8 cellular contexts compared by ENCODE assay signal in the genomic region with DNA sequence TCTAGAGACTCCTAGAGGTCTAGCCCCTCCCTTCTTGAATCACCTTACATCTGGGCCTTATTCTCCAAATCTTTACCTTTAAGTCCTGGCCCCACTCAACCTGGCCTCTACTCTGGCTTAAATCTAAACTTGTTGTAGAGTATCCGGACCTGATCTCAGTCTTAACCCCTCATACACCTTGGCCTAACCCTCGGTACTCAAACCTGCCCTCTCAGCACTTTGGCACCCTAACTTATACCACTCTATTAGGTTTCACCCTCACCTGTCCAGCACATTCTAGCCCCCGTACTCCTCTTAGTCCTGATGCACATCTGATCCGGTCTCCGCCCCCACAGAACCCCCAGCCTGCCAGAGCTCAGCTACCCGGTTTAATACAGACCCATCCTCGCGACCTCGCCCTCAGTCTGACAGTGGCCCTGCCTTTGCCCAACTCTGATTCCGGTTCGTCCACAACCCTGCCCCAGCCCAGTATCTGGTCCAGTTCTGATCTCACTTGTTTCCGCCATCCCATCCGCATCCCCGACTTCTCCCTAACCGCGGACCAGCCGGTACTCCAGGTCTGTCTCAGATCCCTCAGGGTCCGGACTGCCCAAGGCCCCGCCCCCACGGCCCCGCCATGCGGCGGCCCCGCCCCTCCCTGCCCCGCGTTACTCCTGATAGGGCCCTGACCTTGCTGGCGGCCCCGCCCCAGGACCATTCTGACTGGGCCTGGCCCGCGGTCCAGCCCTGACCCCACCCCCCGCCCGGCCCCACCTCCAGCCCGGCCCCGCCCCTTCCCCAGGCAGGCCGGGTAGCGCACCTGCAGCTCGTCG. TPM values are rescaled to one million over a fixed set of nuclear protein-coding genes. Genes with fewer than 3 reads are reported as not detected.
A peak's percentile ranks its signal among the peaks of the same experiment; 100 is the strongest.
DNase-seq lines count a peak whose midpoint lies in the region; ATAC-seq and TF ChIP-seq lines count a peak whose summit lies in the region.

No MANE protein-coding gene starts in this region.

- H3K4me1 ChIP-seq in ovary (ENCODE audit: insufficient read depth) = peaks cover 6% of the 10 kb centered on the region
- peaks cover 5% of the 10 kb centered on the region for H3K4me1 ChIP-seq in testis

- DNase-seq in Daoy (ENCODE audit: low read depth) (peak; percentile 96), NCI-H1417 (lab: John Stamatoyannopoulos, UW) (peak; percentile 86 to 94 (median 93)), SW480 (ENCODE audit: low spot score) (peak; percentile 82), Right ventricle myocardium superior (peak; percentile 96), ovary (peak; percentile 90 to 95 (median 93)), testis (peak; percentile 94)
- DNase-seq in activated naive CD8-positive, alpha-beta T cell treated with anti-CD3 and anti-CD28 coated beads, Interleukin-2, amount 50 U/mL, for 16 hours (ENCODE audit: low read depth, low spot score) = peak; percentile 61

- TF ChIP-seq EP300 in ovary (IDR thresholded peaks at IDR 0.05) = no peak

- H3K27me3 ChIP-seq in ovary (no peaks in the 10 kb centered on the region), testis (no peaks in the 10 kb centered on the region)

- intact Hi-C loops in Right ventricle myocardium superior (cut with DNase I) (no loop called here), ovary (cut with DNase I) (loop anchor here in 1 of 4 donors (5.0 kb wide), 1 partner anchor 48 kb away; no protein-coding TSS in a partner anchor), testis (cut with DNase I; ENCODE audit: low total_unique reads) (no loop called here)

- H3K27ac ChIP-seq in ovary = peak overlapping the region in 1 of 2 donors; percentile 63
- no peak overlapping the region for H3K27ac ChIP-seq in testis

- TF ChIP-seq POLR2A in ovary (IDR thresholded peaks at IDR 0.05) = no peak
- no peak for TF ChIP-seq POLR2A in testis (IDR thresholded peaks at IDR 0.05)

- TF ChIP-seq CTCF in ovary (IDR thresholded peaks at IDR 0.05) = no peak
- TF ChIP-seq CTCF in testis (IDR thresholded peaks at IDR 0.05) = no peak

- H3K4me3 ChIP-seq in ovary (peak overlapping the region; percentile 54), testis (peak overlapping the region; percentile 64 to 67)

- H3K9me3 ChIP-seq in ovary (no peaks in the 10 kb centered on the region), testis (no peaks in the 10 kb centered on the region)

- H3K36me3 ChIP-seq in ovary (no peaks in the 10 kb centered on the region), testis (ENCODE audit: low read depth, missing control alignments) (no peaks in the 10 kb centered on the region)

- 6 to 11% (median 6%) methylated on average over 34 to 38 of the region's 38 CpGs for WGBS in ovary, 3 donors
- 5 to 8% methylated on average over 29 to 37 of the region's 38 CpGs for WGBS in testis, 2 donors

- peak; percentile 71 for ATAC-seq in HG02588 (IDR thresholded peaks at IDR 0.05; ENCODE audit: unreplicated experiment)
- peak; percentile 92 for ATAC-seq in Right ventricle myocardium superior (ENCODE audit: poor library complexity)

RNA-seq across cellular contexts. Expression of gene TRIM62, which starts 1.4 kb away (rescaled TPM):
- total RNA-seq in Daoy (2014; rRNA removed; shearing (Covaris generic)) = 2.9 and 5.4 TPM in 2 replicates
- total RNA-seq in Right ventricle myocardium superior (1.9 TPM), ovary (10 to 100 TPM in 1 of 7 donors, 1 to 10 TPM in 6; 3.3 to 11.4 (median 7.0) TPM), testis (1 to 10 TPM; 6.2 to 8.8 TPM)
- polyA plus RNA-seq in ovary (1 to 10 TPM; 4.3 to 4.6 TPM), testis (ENCODE audit: insufficient read depth, low read depth, low replicate concordance) (6.0 TPM)
